23 cellular contexts compared by ENCODE assay signal in the genomic region with DNA sequence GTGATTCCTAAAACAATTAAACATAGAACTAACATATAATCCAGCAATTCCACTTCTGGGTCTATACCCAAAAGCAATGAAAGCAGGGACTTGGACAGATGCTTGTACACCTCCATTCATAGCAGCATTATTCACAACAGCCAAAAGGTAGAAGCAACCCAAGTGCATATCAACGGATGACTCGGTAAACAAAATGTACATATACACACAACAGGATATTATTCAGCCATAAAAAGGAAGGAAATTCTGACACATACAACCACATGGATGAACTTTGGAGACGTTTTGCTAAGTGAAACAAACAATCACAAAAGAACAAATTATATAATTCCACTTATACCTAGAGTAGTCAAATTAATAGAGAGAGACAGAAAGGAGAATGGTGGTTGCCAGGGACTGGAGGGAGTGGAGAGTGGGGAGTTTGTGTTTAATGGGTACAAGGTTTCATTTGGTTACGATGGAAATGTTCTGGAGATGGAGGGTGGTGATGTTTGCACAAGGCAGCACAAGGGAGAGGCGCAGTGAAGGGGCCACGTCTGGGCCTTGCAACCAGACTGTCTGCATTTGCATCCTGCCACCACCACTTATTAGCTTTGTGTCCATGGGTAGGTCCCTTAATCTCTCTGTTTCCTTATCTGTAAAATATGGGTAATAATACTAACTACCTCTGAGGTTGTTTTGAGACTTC. TPM values are rescaled to one million over a fixed set of nuclear protein-coding genes. Genes with fewer than 3 reads are reported as not detected.
A peak's percentile ranks its signal among the peaks of the same experiment; 100 is the strongest.
DNase-seq lines count a peak whose midpoint lies in the region; ATAC-seq, FAIRE-seq and TF ChIP-seq lines count a peak whose summit lies in the region.
"Had no signal": no experiment of that assay in that cellular context is flagged by ENCODE, and none has a peak within 500 bp of the region (broad histone marks: within the 10 kb centered on the region; RNA-seq: fewer than 3 reads in every experiment).

No MANE protein-coding gene starts in this region.

- H3K4me3 Mint-ChIP-seq in natural killer cell treated with Interleukin-12 subunit alpha and Interleukin-12 subunit beta and Interleukin-15 and Interleukin-18, amount 100 ng/mL, for 72 hours = peak overlapping the region; percentile 5
- no peak overlapping the region for H3K4me3 Mint-ChIP-seq in natural killer cell
- H3K4me3 Mint-ChIP-seq in T-helper 17 cell = no peak overlapping the region
- H3K4me3 Mint-ChIP-seq in effector memory CD8-positive, alpha-beta T cell = peak overlapping the region; percentile 19 to 35
- peak overlapping the region; percentile 42 for H3K4me3 Mint-ChIP-seq in stimulated activated effector memory CD8-positive, alpha-beta T cell treated with anti-CD3 and anti-CD28 coated beads, Interleukin-12 subunit alpha, Interleukin-12 subunit beta, amount 100 ng/mL, for 72 hours
- H3K4me3 Mint-ChIP-seq: H9 had no signal

- peaks cover 3% of the 10 kb centered on the region for H3K9me3 Mint-ChIP-seq in natural killer cell treated with Interleukin-12 subunit alpha and Interleukin-12 subunit beta and Interleukin-15 and Interleukin-18, amount 100 ng/mL, for 72 hours
- no peaks in the 10 kb centered on the region for H3K9me3 Mint-ChIP-seq in natural killer cell
- no peaks in the 10 kb centered on the region for H3K9me3 Mint-ChIP-seq in effector memory CD8-positive, alpha-beta T cell
- peaks cover 2% of the 10 kb centered on the region for H3K9me3 Mint-ChIP-seq in stimulated activated effector memory CD8-positive, alpha-beta T cell treated with anti-CD3 and anti-CD28 coated beads, Interleukin-12 subunit alpha, Interleukin-12 subunit beta, amount 100 ng/mL, for 72 hours
- H3K9me3 Mint-ChIP-seq: CD4-positive, CD25-positive, alpha-beta regulatory T cell; H9 had no signal

- no peaks in the 10 kb centered on the region for H3K27me3 Mint-ChIP-seq in natural killer cell treated with Interleukin-12 subunit alpha and Interleukin-12 subunit beta and Interleukin-15 and Interleukin-18, amount 100 ng/mL, for 72 hours
- H3K27me3 Mint-ChIP-seq in natural killer cell (ENCODE audit: low read depth in 2 of 2) (no peaks in the 10 kb centered on the region), T-helper 17 cell (no peaks in the 10 kb centered on the region)
- H3K27me3 Mint-ChIP-seq in effector memory CD8-positive, alpha-beta T cell = no peaks in the 10 kb centered on the region
- H3K27me3 Mint-ChIP-seq: CD4-positive, CD25-positive, alpha-beta regulatory T cell had no signal

- FAIRE-seq in HTR-8/SVneo (lab: Jason Lieb, UNC) = no peak
- FAIRE-seq: HepG2 had no signal

- H3K27ac Mint-ChIP-seq in natural killer cell treated with Interleukin-12 subunit alpha and Interleukin-12 subunit beta and Interleukin-15 and Interleukin-18, amount 100 ng/mL, for 72 hours = peak overlapping the region in 1 of 2 donors; percentile 6
- H3K27ac Mint-ChIP-seq in natural killer cell (peak overlapping the region in 1 of 2 donors; percentile 2), T-helper 17 cell (peak overlapping the region; percentile 34)
- H3K27ac Mint-ChIP-seq in effector memory CD8-positive, alpha-beta T cell = peak overlapping the region; percentile 47 to 83
- peak overlapping the region; percentile 53 for H3K27ac Mint-ChIP-seq in stimulated activated effector memory CD8-positive, alpha-beta T cell treated with anti-CD3 and anti-CD28 coated beads, Interleukin-12 subunit alpha, Interleukin-12 subunit beta, amount 100 ng/mL, for 72 hours

- no peak for TF ChIP-seq POLR2A in uterus (IDR thresholded peaks at IDR 0.05)

- H3K4me1 ChIP-seq in uterus = no peaks in the 10 kb centered on the region
- H3K4me1 ChIP-seq: sigmoid colon, stomach had no signal

- H3K9me3 ChIP-seq in T-helper 17 cell (ENCODE audit: control insufficient read depth, low read length, poor library complexity, severe bottlenecking) (no peaks in the 10 kb centered on the region), uterus (no peaks in the 10 kb centered on the region)
- H3K9me3 ChIP-seq: ovary, sigmoid colon, stomach had no signal

- no peaks in the 10 kb centered on the region for H3K36me3 Mint-ChIP-seq in natural killer cell treated with Interleukin-12 subunit alpha and Interleukin-12 subunit beta and Interleukin-15 and Interleukin-18, amount 100 ng/mL, for 72 hours
- H3K36me3 Mint-ChIP-seq in natural killer cell (peaks cover 6% of the 10 kb centered on the region), T-helper 17 cell (ENCODE audit: low read depth) (peaks cover 2% of the 10 kb centered on the region)
- H3K36me3 Mint-ChIP-seq in effector memory CD8-positive, alpha-beta T cell (ENCODE audit: insufficient read depth) = no peaks in the 10 kb centered on the region
- H3K36me3 Mint-ChIP-seq in stimulated activated effector memory CD8-positive, alpha-beta T cell treated with anti-CD3 and anti-CD28 coated beads, Interleukin-12 subunit alpha, Interleukin-12 subunit beta, amount 100 ng/mL, for 72 hours = peaks cover 7% of the 10 kb centered on the region

- no peak for TF ChIP-seq CTCF in natural killer cell (IDR thresholded peaks at IDR 0.05)
- no peak for TF ChIP-seq CTCF in uterus (IDR thresholded peaks at IDR 0.05)

- DNase-seq in natural killer cell treated with Interleukin-12 subunit alpha and Interleukin-12 subunit beta and Interleukin-15 and Interleukin-18, amount 100 ng/mL, for 72 hours (ENCODE audit: low spot score) = no peak
- DNase-seq in natural killer cell = no peak
- DNase-seq in T-helper 17 cell = no peak
- DNase-seq in effector memory CD8-positive, alpha-beta T cell = no peak
- no peak for DNase-seq in stimulated activated effector memory CD8-positive, alpha-beta T cell treated with anti-CD3 and anti-CD28 coated beads, Interleukin-12 subunit alpha, Interleukin-12 subunit beta, amount 100 ng/mL, for 72 hours (ENCODE audit: low spot score in 2 of 2)
- no peak for DNase-seq in uterus
- no peak for DNase-seq in HTR-8/SVneo (ENCODE audit: insufficient read length, low spot score)
- DNase-seq: activated naive CD4-positive, alpha-beta T cell; DND-41; erythroblast; H9; NCI-H1930; ovary; sigmoid colon; stomach had no signal

- H3K4me1 Mint-ChIP-seq in natural killer cell treated with Interleukin-12 subunit alpha and Interleukin-12 subunit beta and Interleukin-15 and Interleukin-18, amount 100 ng/mL, for 72 hours (ENCODE audit: low read depth in 2 of 2) = peaks cover 19 to 25% of the 10 kb centered on the region in 2 donors
- H3K4me1 Mint-ChIP-seq in natural killer cell (peaks cover 22 to 26% of the 10 kb centered on the region in 2 donors), T-helper 17 cell (peaks cover 27% of the 10 kb centered on the region)
- peaks cover 12 to 14% of the 10 kb centered on the region in 2 donors for H3K4me1 Mint-ChIP-seq in effector memory CD8-positive, alpha-beta T cell (ENCODE audit: low read depth in 2 of 2)
- peaks cover 23% of the 10 kb centered on the region for H3K4me1 Mint-ChIP-seq in stimulated activated effector memory CD8-positive, alpha-beta T cell treated with anti-CD3 and anti-CD28 coated beads, Interleukin-12 subunit alpha, Interleukin-12 subunit beta, amount 100 ng/mL, for 72 hours

- ATAC-seq in natural killer cell treated with Interleukin-12 subunit alpha and Interleukin-12 subunit beta and Interleukin-15 and Interleukin-18, amount 100 ng/mL, for 72 hours = peak in 1 of 2 donors; percentile 49
- ATAC-seq in natural killer cell = no peak
- peak; percentile 76 for ATAC-seq in T-helper 17 cell
- ATAC-seq in effector memory CD8-positive, alpha-beta T cell (replicated peaks) = peak; percentile 81
- ATAC-seq in stimulated activated effector memory CD8-positive, alpha-beta T cell treated with anti-CD3 and anti-CD28 coated beads, Interleukin-12 subunit alpha, Interleukin-12 subunit beta, amount 100 ng/mL, for 72 hours = peak; percentile 85
- no peak for ATAC-seq in GM21786 (IDR thresholded peaks at IDR 0.05; ENCODE audit: unreplicated experiment)
- ATAC-seq: HepG2 had no signal

- no peak overlapping the region for H3K27ac ChIP-seq in uterus
- H3K27ac ChIP-seq: coronary artery, ovary, RWPE1, sigmoid colon, stomach, VCaP had no signal

- no peaks in the 10 kb centered on the region for H3K27me3 ChIP-seq in uterus
- H3K27me3 ChIP-seq: ovary, sigmoid colon, stomach had no signal

- no peaks in the 10 kb centered on the region for H3K36me3 ChIP-seq in uterus
- H3K36me3 ChIP-seq: ovary, sigmoid colon had no signal

- no peak overlapping the region for H3K4me3 ChIP-seq in uterus
- H3K4me3 ChIP-seq: coronary artery, ovary, sigmoid colon, stomach had no signal

- intact Hi-C loops in natural killer cell (cut with micrococcal nuclease) = no loop called here
- intact Hi-C loops in uterus (cut with DNase I; ENCODE audit: low total_unique reads) = no loop called here

RNA-seq across cellular contexts. Expression of a gene that starts 36.3 kb away (rescaled TPM):
- 1 to 10 TPM in 1 of 2 donors, not detected in 1; 1.1 TPM for total RNA-seq in natural killer cell treated with Interleukin-12 subunit alpha and Interleukin-12 subunit beta and Interleukin-15 and Interleukin-18, amount 100 ng/mL, for 72 hours
- total RNA-seq in natural killer cell (1 to 10 TPM in 2 of 3 donors, under 1 TPM in 1; 0.43 to 1.9 (median 1.5) TPM), T-helper 17 cell (1 to 10 TPM in 1 of 2 donors, under 1 TPM in 1; 0.37 to 1.8 TPM), uterus (under 1 TPM in 1 of 4 donors, not detected in 3; 0.76 TPM)
- total RNA-seq: HepG2, NCI-H460, sigmoid colon, stomach, ureter had no signal

Comparison
In these comparisons a context has a peak if more than half of its experiments do, and no peak if none do; other contexts are left out.
1. H3K4me3 Mint-ChIP-seq: peak in natural killer cell treated with Interleukin-12 subunit alpha and Interleukin-12 subunit beta and Interleukin-15 and Interleukin-18, amount 100 ng/mL, for 72 hours (single experiment), effector memory CD8-positive, alpha-beta T cell (2 of 2) and stimulated activated effector memory CD8-positive, alpha-beta T cell treated with anti-CD3 and anti-CD28 coated beads, Interleukin-12 subunit alpha, Interleukin-12 subunit beta, amount 100 ng/mL, for 72 hours (single experiment); none in natural killer cell (single experiment) and T-helper 17 cell (single experiment).
2. ATAC-seq: peak in T-helper 17 cell (single experiment), effector memory CD8-positive, alpha-beta T cell (single experiment) and stimulated activated effector memory CD8-positive, alpha-beta T cell treated with anti-CD3 and anti-CD28 coated beads, Interleukin-12 subunit alpha, Interleukin-12 subunit beta, amount 100 ng/mL, for 72 hours (single experiment); none in natural killer cell (0 of 3) and GM21786 (single experiment).